12 cellular contexts compared by ENCODE assay signal in the genomic region with DNA sequence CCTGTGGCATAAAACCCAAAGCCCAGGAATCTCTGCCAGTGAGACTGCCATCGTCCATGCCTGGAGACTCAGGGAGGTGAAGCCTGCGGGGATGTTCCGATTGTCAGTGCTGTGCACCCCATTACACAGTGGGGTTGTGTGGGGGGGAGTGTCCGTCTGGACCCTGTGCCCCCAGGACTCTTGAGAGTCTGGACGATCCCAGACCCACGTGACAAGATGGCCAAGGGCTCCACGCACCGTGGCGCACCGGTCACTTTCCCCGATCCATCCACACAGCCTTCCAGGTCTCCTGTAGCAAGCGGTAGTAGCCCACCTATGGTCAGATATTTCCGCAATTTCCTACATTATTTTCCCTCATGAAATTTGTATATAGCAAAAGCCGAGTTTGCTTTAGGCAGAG. TPM values are rescaled to one million over a fixed set of nuclear protein-coding genes. Genes with fewer than 3 reads are reported as not detected.
DNase-seq lines count a peak whose midpoint lies in the region; ATAC-seq, FAIRE-seq and TF ChIP-seq lines count a peak whose summit lies in the region.
"Had no signal": no experiment of that assay in that cellular context is flagged by ENCODE, and none has a peak within 500 bp of the region (broad histone marks: within the 10 kb centered on the region; RNA-seq: fewer than 3 reads in every experiment).

No MANE protein-coding gene starts in this region.

- intact Hi-C loops in HepG2 (cut with micrococcal nuclease; ENCODE audit: unreplicated experiment) = no loop called here
- intact Hi-C loops in right lobe of liver (cut with DNase I) = no loop called here

- no peak overlapping the region for H3K4me3 Mint-ChIP-seq in stimulated activated naive CD8-positive, alpha-beta T cell treated with anti-CD3 and anti-CD28 coated beads, Interleukin-15, amount 100 ng/mL, for 72 hours
- H3K4me3 Mint-ChIP-seq in effector memory CD8-positive, alpha-beta T cell = peak overlapping the region in 1 of 2 donors; percentile 78

- no peaks in the 10 kb centered on the region for H3K9me3 Mint-ChIP-seq in stimulated activated naive CD8-positive, alpha-beta T cell treated with anti-CD3 and anti-CD28 coated beads, Interleukin-15, amount 100 ng/mL, for 72 hours
- H3K9me3 Mint-ChIP-seq in effector memory CD8-positive, alpha-beta T cell = no peaks in the 10 kb centered on the region

- 52% methylated on average over 12 of the region's 14 CpGs for WGBS in HepG2 (ENCODE audit: low lambda C conversion rate)
- WGBS in right lobe of liver (ENCODE audit: insufficient coverage, low coverage, low lambda C conversion rate, missing lambda C conversion rate) = 57% methylated on average over 11 of the region's 14 CpGs

- no peak overlapping the region for H3K27ac Mint-ChIP-seq in stimulated activated naive CD8-positive, alpha-beta T cell treated with anti-CD3 and anti-CD28 coated beads, Interleukin-15, amount 100 ng/mL, for 72 hours
- H3K27ac Mint-ChIP-seq in effector memory CD8-positive, alpha-beta T cell = no peak overlapping the region

- peaks cover 87% of the 10 kb centered on the region for H3K27me3 Mint-ChIP-seq in stimulated activated naive CD8-positive, alpha-beta T cell treated with anti-CD3 and anti-CD28 coated beads, Interleukin-15, amount 100 ng/mL, for 72 hours
- H3K27me3 Mint-ChIP-seq in effector memory CD8-positive, alpha-beta T cell = peaks cover 61 to 95% of the 10 kb centered on the region in 2 donors

- TF ChIP-seq EP300 in HepG2 (IDR thresholded peaks at IDR 0.05; ENCODE audit: low read depth in 2 of 2, low read length in 2 of 2) (no peak), HepG2 (CRISPR knock-in tag; IDR thresholded peaks at IDR 0.05; ENCODE audit: borderline replicate concordance) (no peak)

- H3K27ac ChIP-seq in HepG2 (ENCODE audit: extremely low read length, insufficient read depth, low read length) (no peak overlapping the region), right lobe of liver (no peak overlapping the region), iPS-18a (ENCODE audit: low read length) (no peak overlapping the region)
- H3K27ac ChIP-seq: brain microvascular endothelial cell had no signal

- in situ Hi-C loops in HepG2 (cut with HindIII; ENCODE audit: extremely low pct_ligation_motif_present, low pct_unique_long_range_greater_than_20kb) (no loop called here), G401 (cut with HindIII; ENCODE audit: low sequenced_read_pairs) (no loop called here)

- no peak for TF ChIP-seq CTCF in HepG2 (CRISPR knock-in tag; IDR thresholded peaks at IDR 0.05)
- no peak for TF ChIP-seq CTCF in right lobe of liver (IDR thresholded peaks at IDR 0.05)

- no peak for FAIRE-seq in HepG2 (lab: Jason Lieb, UNC)
- FAIRE-seq: GM12878 had no signal

- H3K9ac ChIP-seq in HepG2 (ENCODE audit: insufficient read depth, low read depth, low read length) (no peak overlapping the region), iPS-18a (ENCODE audit: low read length) (no peak overlapping the region)

- H4K20me1 ChIP-seq in HepG2 (ENCODE audit: insufficient read depth, low read length) = no peaks in the 10 kb centered on the region

- no peak overlapping the region for H3K4me3 ChIP-seq in HepG2 (replicated peaks in 1 of 3; ENCODE audit: insufficient read depth in 1 of 3, low read depth in 2 of 3, low read length in 3 of 3)
- H3K4me3 ChIP-seq in right lobe of liver = no peak overlapping the region
- peak overlapping the region; percentile 58 for H3K4me3 ChIP-seq in iPS-18a (ENCODE audit: low read length)
- H3K4me3 ChIP-seq: GM12878 had no signal

- peaks cover 25% of the 10 kb centered on the region for H3K4me1 Mint-ChIP-seq in stimulated activated naive CD8-positive, alpha-beta T cell treated with anti-CD3 and anti-CD28 coated beads, Interleukin-15, amount 100 ng/mL, for 72 hours
- peaks cover 13 to 18% of the 10 kb centered on the region in 2 donors for H3K4me1 Mint-ChIP-seq in effector memory CD8-positive, alpha-beta T cell (ENCODE audit: low read depth in 2 of 2)

- ATAC-seq in HepG2 = no peak
- ATAC-seq in right lobe of liver = no peak
- no peak for ATAC-seq in stimulated activated naive CD8-positive, alpha-beta T cell treated with anti-CD3 and anti-CD28 coated beads, Interleukin-15, amount 100 ng/mL, for 72 hours
- ATAC-seq in effector memory CD8-positive, alpha-beta T cell (replicated peaks) = no peak

- H3K4me1 ChIP-seq in HepG2 (ENCODE audit: insufficient read depth, low read length) (peaks cover 14% of the 10 kb centered on the region; the same call in 1 of the 2 replicates), right lobe of liver (peaks cover 0 to 12% (median 0%) of the 10 kb centered on the region in 4 donors), iPS-18a (ENCODE audit: control insufficient read depth, low read depth, low read length) (peaks cover 16% of the 10 kb centered on the region)

- peak overlapping the region; percentile 80; the same call in 1 of the 2 replicates for H3K4me2 ChIP-seq in HepG2 (ENCODE audit: low read depth, low read length)

- TF ChIP-seq POLR2A in HepG2 (IDR thresholded peaks at IDR 0.05; ENCODE audit: insufficient read depth in 1 of 2, low read depth in 2 of 2, low read length in 2 of 2) (no peak), right lobe of liver (IDR thresholded peaks at IDR 0.05) (no peak)

- no peaks in the 10 kb centered on the region for H3K36me3 Mint-ChIP-seq in effector memory CD8-positive, alpha-beta T cell (ENCODE audit: insufficient read depth)

- POLR2A ChIA-PET in HepG2 (lab: Yijun Ruan, JAX) = no interaction called here

- no peaks in the 10 kb centered on the region for H3K9me3 ChIP-seq in HepG2 (ENCODE audit: low read length)
- H3K9me3 ChIP-seq in right lobe of liver = no peaks in the 10 kb centered on the region
- H3K9me3 ChIP-seq in iPS-18a (ENCODE audit: control insufficient read depth, low read depth, low read length) = no peaks in the 10 kb centered on the region
- H3K9me3 ChIP-seq: heart right ventricle had no signal

- BruUV-seq in HepG2 (replicated peaks; lab: Mats Ljungman, UMichigan) = no TSS peak

- CTCF ChIA-PET in HepG2 (lab: Yijun Ruan, JAX; ENCODE audit: low intra/inter-chr PET ratio, low total read pairs) = no interaction called here

- DNase-seq in HepG2 (ENCODE audit: low spot score) (no peak), right lobe of liver (no peak), G401 (ENCODE audit: low spot score) (no peak)
- no peak for DNase-seq in stimulated activated naive CD8-positive, alpha-beta T cell treated with anti-CD3 and anti-CD28 coated beads, Interleukin-15, amount 100 ng/mL, for 72 hours
- no peak for DNase-seq in effector memory CD8-positive, alpha-beta T cell
- DNase-seq: brain microvascular endothelial cell, DMS153, SW 1271 had no signal

- H2AFZ ChIP-seq in HepG2 (ENCODE audit: low read length) = no peak overlapping the region

- peaks cover 3 to 64% of the 10 kb centered on the region in 2 experiments; a peak in 4 of 5 replicates for H3K27me3 ChIP-seq in HepG2 (ENCODE audit: control insufficient read depth in 1 of 2, insufficient read depth in 2 of 2, low read length in 2 of 2)
- peaks cover 0 to 6% of the 10 kb centered on the region in 2 donors for H3K27me3 ChIP-seq in right lobe of liver
- peaks cover 94% of the 10 kb centered on the region for H3K27me3 ChIP-seq in iPS-18a (ENCODE audit: control insufficient read depth, insufficient read depth, low read length)

- no peak for TF ChIP-seq RAD21 in HepG2 (CRISPR knock-in tag; IDR thresholded peaks at IDR 0.05)

- H3K79me2 ChIP-seq in HepG2 (ENCODE audit: insufficient read depth, low read length) = no peaks in the 10 kb centered on the region

- H3K36me3 ChIP-seq in HepG2 (replicated peaks in 1 of 2; ENCODE audit: control insufficient read depth in 1 of 2, insufficient read depth in 2 of 2, low read length in 2 of 2) (no peaks in the 10 kb centered on the region), right lobe of liver (no peaks in the 10 kb centered on the region), iPS-18a (ENCODE audit: control insufficient read depth, low read depth, low read length) (no peaks in the 10 kb centered on the region)
- H3K36me3 ChIP-seq: brain microvascular endothelial cell, heart right ventricle had no signal

RNA-seq across cellular contexts. Expression of a gene that starts 20.9 kb away (rescaled TPM):
- total RNA-seq in HepG2 (2016; rRNA removed; fragmentation: Illumina TruSeq; extraction: Trizol) (0.18 TPM in 1 of 2 replicates, not detected in the other), right lobe of liver (1 to 10 TPM in 3 of 6 experiments, under 1 TPM in 2, not detected in 1; 0.43 to 4.6 (median 1.4) TPM)
- total RNA-seq in HepG2 (2016; cell fraction: cytosol; rRNA removed; fragmentation: Illumina TruSeq; extraction: Trizol; ENCODE audit: low read depth) = not detected in 2 replicates
- total RNA-seq in HepG2 (2016; cell fraction: insoluble cytoplasmic fraction; rRNA removed; fragmentation: Illumina TruSeq; extraction: Trizol) = 0.19 TPM in 1 of 2 replicates, not detected in the other
- not detected in 2 replicates for total RNA-seq in HepG2 (2016; cell fraction: membrane; rRNA removed; fragmentation: Illumina TruSeq; extraction: Trizol)
- total RNA-seq in HepG2 (2016; cell fraction: nucleus; rRNA removed; fragmentation: Illumina TruSeq; extraction: Trizol) = 0.34 and 0.47 TPM in 2 replicates
- polyA plus RNA-seq in HepG2 (2011; rRNA removed) = 0.12 and 0.22 TPM in 2 replicates
- polyA plus RNA-seq in HepG2 (2011; cell fraction: cytosol; rRNA removed) = 0.14 and 0.28 TPM in 2 replicates
- polyA plus RNA-seq in HepG2 (2011; cell fraction: nucleus; rRNA removed) = 0.97 and 1.5 TPM in 2 replicates
- polyA plus RNA-seq in HepG2 (2012) = 0.17 and 0.63 TPM in 2 replicates
- polyA plus RNA-seq in HepG2 (2016; cell fraction: cytosol; fragmentation: Illumina TruSeq; extraction: Trizol; ENCODE audit: low read depth) = 0.25 and 0.49 TPM in 2 replicates
- 0.46 and 0.95 TPM in 2 replicates for polyA plus RNA-seq in HepG2 (2016; cell fraction: insoluble cytoplasmic fraction; fragmentation: Illumina TruSeq; extraction: Trizol; ENCODE audit: low read depth)
- 0.40 and 0.63 TPM in 2 replicates for polyA plus RNA-seq in HepG2 (2016; cell fraction: membrane; fragmentation: Illumina TruSeq; extraction: Trizol; ENCODE audit: low read depth)
- polyA plus RNA-seq in HepG2 (2016; cell fraction: nucleus; fragmentation: Illumina TruSeq; extraction: Trizol; ENCODE audit: insufficient read depth, low read depth) = 0.44 and 0.90 TPM in 2 replicates
- 0.98 and 1.9 TPM in 2 replicates for polyA minus RNA-seq in HepG2 (2011; rRNA and poly(A)+ RNA removed; ENCODE audit: low replicate concordance)
- not detected in 2 replicates for polyA minus RNA-seq in HepG2 (2011; cell fraction: cytosol; rRNA and poly(A)+ RNA removed)
- not detected in 2 replicates for polyA minus RNA-seq in HepG2 (2011; cell fraction: nucleus; rRNA and poly(A)+ RNA removed)
- total RNA-seq in G401 (2014; rRNA removed; shearing (Covaris generic)) = 1.5 TPM in 1 of 2 replicates, not detected in the other

RNA-seq across cellular contexts. Expression of a gene that starts 33.3 kb away (rescaled TPM):
- 0.46 and 0.80 TPM in 2 replicates for total RNA-seq in HepG2 (2016; rRNA removed; fragmentation: Illumina TruSeq; extraction: Trizol)
- 0.44 and 0.71 TPM in 2 replicates for total RNA-seq in HepG2 (2016; cell fraction: cytosol; rRNA removed; fragmentation: Illumina TruSeq; extraction: Trizol; ENCODE audit: low read depth)
- total RNA-seq in HepG2 (2016; cell fraction: insoluble cytoplasmic fraction; rRNA removed; fragmentation: Illumina TruSeq; extraction: Trizol) = 0.16 and 0.37 TPM in 2 replicates
- 0.49 and 0.62 TPM in 2 replicates for total RNA-seq in HepG2 (2016; cell fraction: membrane; rRNA removed; fragmentation: Illumina TruSeq; extraction: Trizol)
- total RNA-seq in HepG2 (2016; cell fraction: nucleus; rRNA removed; fragmentation: Illumina TruSeq; extraction: Trizol) = 0.66 and 0.68 TPM in 2 replicates
- 2.7 and 3.5 TPM in 2 replicates for polyA plus RNA-seq in HepG2 (2011; rRNA removed)
- 2.0 and 3.1 TPM in 2 replicates for polyA plus RNA-seq in HepG2 (2011; cell fraction: cytosol; rRNA removed)
- polyA plus RNA-seq in HepG2 (2011; cell fraction: nucleus; rRNA removed) = 3.6 and 3.8 TPM in 2 replicates
- polyA plus RNA-seq in HepG2 (2012) = 0.79 and 1.0 TPM in 2 replicates
- 0.61 and 0.80 TPM in 2 replicates for polyA plus RNA-seq in HepG2 (2016; cell fraction: cytosol; fragmentation: Illumina TruSeq; extraction: Trizol; ENCODE audit: low read depth)
- polyA plus RNA-seq in HepG2 (2016; cell fraction: insoluble cytoplasmic fraction; fragmentation: Illumina TruSeq; extraction: Trizol; ENCODE audit: low read depth) = 0.58 TPM in 1 of 2 replicates, not detected in the other
- 0.61 and 0.72 TPM in 2 replicates for polyA plus RNA-seq in HepG2 (2016; cell fraction: membrane; fragmentation: Illumina TruSeq; extraction: Trizol; ENCODE audit: low read depth)
- 0.99 and 1.3 TPM in 2 replicates for polyA plus RNA-seq in HepG2 (2016; cell fraction: nucleus; fragmentation: Illumina TruSeq; extraction: Trizol; ENCODE audit: insufficient read depth, low read depth)
- polyA minus RNA-seq in HepG2 (2011; rRNA and poly(A)+ RNA removed; ENCODE audit: low replicate concordance) = 2.1 TPM in 1 of 2 replicates, not detected in the other
- 0.49 TPM in 1 of 2 replicates, not detected in the other for polyA minus RNA-seq in HepG2 (2011; cell fraction: cytosol; rRNA and poly(A)+ RNA removed)
- 0.39 TPM in 1 of 2 replicates, not detected in the other for polyA minus RNA-seq in HepG2 (2011; cell fraction: nucleus; rRNA and poly(A)+ RNA removed)
- total RNA-seq in right lobe of liver = 1 to 10 TPM in 2 of 6 experiments, under 1 TPM in 3, not detected in 1; 0.68 to 1.4 (median 0.83) TPM
- total RNA-seq in G401 (2014; rRNA removed; shearing (Covaris generic)) = not detected in 2 replicates
- polyA plus RNA-seq: AG04450 had no signal

RNA-seq across cellular contexts. Expression of a gene that starts 43.3 kb away (rescaled TPM):
- 0.48 and 1.2 TPM in 2 replicates for total RNA-seq in HepG2 (2016; rRNA removed; fragmentation: Illumina TruSeq; extraction: Trizol)
- total RNA-seq in HepG2 (2016; cell fraction: cytosol; rRNA removed; fragmentation: Illumina TruSeq; extraction: Trizol; ENCODE audit: low read depth) = 0.44 and 0.51 TPM in 2 replicates
- 0.33 and 1.5 TPM in 2 replicates for total RNA-seq in HepG2 (2016; cell fraction: insoluble cytoplasmic fraction; rRNA removed; fragmentation: Illumina TruSeq; extraction: Trizol)
- total RNA-seq in HepG2 (2016; cell fraction: membrane; rRNA removed; fragmentation: Illumina TruSeq; extraction: Trizol) = 0.65 and 0.80 TPM in 2 replicates
- 1.5 and 1.9 TPM in 2 replicates for total RNA-seq in HepG2 (2016; cell fraction: nucleus; rRNA removed; fragmentation: Illumina TruSeq; extraction: Trizol)
- polyA plus RNA-seq in HepG2 (2011; rRNA removed) = 6.3 and 6.8 TPM in 2 replicates
- polyA plus RNA-seq in HepG2 (2011; cell fraction: cytosol; rRNA removed) = 2.8 and 4.8 TPM in 2 replicates
- polyA plus RNA-seq in HepG2 (2011; cell fraction: nucleus; rRNA removed) = 5.1 and 7.8 TPM in 2 replicates
- 0.59 and 0.89 TPM in 2 replicates for polyA plus RNA-seq in HepG2 (2012)
- polyA plus RNA-seq in HepG2 (2016; cell fraction: cytosol; fragmentation: Illumina TruSeq; extraction: Trizol; ENCODE audit: low read depth) = 0.98 and 1.0 TPM in 2 replicates
- polyA plus RNA-seq in HepG2 (2016; cell fraction: insoluble cytoplasmic fraction; fragmentation: Illumina TruSeq; extraction: Trizol; ENCODE audit: low read depth) = 0.95 and 1.4 TPM in 2 replicates
- 0.85 and 1.4 TPM in 2 replicates for polyA plus RNA-seq in HepG2 (2016; cell fraction: membrane; fragmentation: Illumina TruSeq; extraction: Trizol; ENCODE audit: low read depth)
- 2.5 and 3.0 TPM in 2 replicates for polyA plus RNA-seq in HepG2 (2016; cell fraction: nucleus; fragmentation: Illumina TruSeq; extraction: Trizol; ENCODE audit: insufficient read depth, low read depth)
- polyA minus RNA-seq in HepG2 (2011; rRNA and poly(A)+ RNA removed; ENCODE audit: low replicate concordance) = 3.0 and 4.4 TPM in 2 replicates
- polyA minus RNA-seq in HepG2 (2011; cell fraction: cytosol; rRNA and poly(A)+ RNA removed) = 1.8 and 2.2 TPM in 2 replicates
- 1.9 and 3.0 TPM in 2 replicates for polyA minus RNA-seq in HepG2 (2011; cell fraction: nucleus; rRNA and poly(A)+ RNA removed)
- total RNA-seq in right lobe of liver = 10 to 100 TPM in 3 of 6 experiments, 1 to 10 TPM in 3; 6.1 to 15.3 (median 9.7) TPM
- not detected in 2 replicates for total RNA-seq in G401 (2014; rRNA removed; shearing (Covaris generic))

RNA-seq across cellular contexts. Expression of a gene that starts 45.1 kb away (rescaled TPM):
- 8.4 and 12.7 TPM in 2 replicates for total RNA-seq in HepG2 (2016; rRNA removed; fragmentation: Illumina TruSeq; extraction: Trizol)
- 2.0 and 2.6 TPM in 2 replicates for total RNA-seq in HepG2 (2016; cell fraction: cytosol; rRNA removed; fragmentation: Illumina TruSeq; extraction: Trizol; ENCODE audit: low read depth)
- 8.9 and 15.1 TPM in 2 replicates for total RNA-seq in HepG2 (2016; cell fraction: insoluble cytoplasmic fraction; rRNA removed; fragmentation: Illumina TruSeq; extraction: Trizol)
- total RNA-seq in HepG2 (2016; cell fraction: membrane; rRNA removed; fragmentation: Illumina TruSeq; extraction: Trizol) = 1.8 and 2.5 TPM in 2 replicates
- 3.0 and 5.0 TPM in 2 replicates for total RNA-seq in HepG2 (2016; cell fraction: nucleus; rRNA removed; fragmentation: Illumina TruSeq; extraction: Trizol)
- polyA plus RNA-seq in HepG2 (2011; rRNA removed) = 2.9 and 4.4 TPM in 2 replicates
- 1.7 and 1.8 TPM in 2 replicates for polyA plus RNA-seq in HepG2 (2011; cell fraction: cytosol; rRNA removed)
- polyA plus RNA-seq in HepG2 (2011; cell fraction: nucleus; rRNA removed) = 0.81 and 1.6 TPM in 2 replicates
- 2.1 and 8.6 TPM in 2 replicates for polyA plus RNA-seq in HepG2 (2012)
- polyA plus RNA-seq in HepG2 (2016; cell fraction: cytosol; fragmentation: Illumina TruSeq; extraction: Trizol; ENCODE audit: low read depth) = 3.0 and 3.3 TPM in 2 replicates
- polyA plus RNA-seq in HepG2 (2016; cell fraction: insoluble cytoplasmic fraction; fragmentation: Illumina TruSeq; extraction: Trizol; ENCODE audit: low read depth) = 13.7 and 20.1 TPM in 2 replicates
- polyA plus RNA-seq in HepG2 (2016; cell fraction: membrane; fragmentation: Illumina TruSeq; extraction: Trizol; ENCODE audit: low read depth) = 1.4 and 2.6 TPM in 2 replicates
- 2.7 and 5.2 TPM in 2 replicates for polyA plus RNA-seq in HepG2 (2016; cell fraction: nucleus; fragmentation: Illumina TruSeq; extraction: Trizol; ENCODE audit: insufficient read depth, low read depth)
- polyA minus RNA-seq in HepG2 (2011; rRNA and poly(A)+ RNA removed; ENCODE audit: low replicate concordance) = 1.8 and 4.4 TPM in 2 replicates
- polyA minus RNA-seq in HepG2 (2011; cell fraction: cytosol; rRNA and poly(A)+ RNA removed) = 0.69 and 2.1 TPM in 2 replicates
- 7.3 and 9.7 TPM in 2 replicates for polyA minus RNA-seq in HepG2 (2011; cell fraction: nucleus; rRNA and poly(A)+ RNA removed)
- 1 to 10 TPM in 3 of 6 experiments, under 1 TPM in 3; 0.23 to 4.0 (median 1.2) TPM for total RNA-seq in right lobe of liver
- total RNA-seq in G401 (2014; rRNA removed; shearing (Covaris generic)) = 28.8 and 36.9 TPM in 2 replicates

RNA-seq across cellular contexts. Expression of a gene that starts 45.3 kb away (rescaled TPM):
- total RNA-seq in HepG2 (2016; rRNA removed; fragmentation: Illumina TruSeq; extraction: Trizol) (4.5 and 7.0 TPM in 2 replicates), right lobe of liver (10 to 100 TPM; 30.9 to 56.8 (median 35.6) TPM)
- 0.40 and 0.62 TPM in 2 replicates for total RNA-seq in HepG2 (2016; cell fraction: cytosol; rRNA removed; fragmentation: Illumina TruSeq; extraction: Trizol; ENCODE audit: low read depth)
- 4.0 and 7.9 TPM in 2 replicates for total RNA-seq in HepG2 (2016; cell fraction: insoluble cytoplasmic fraction; rRNA removed; fragmentation: Illumina TruSeq; extraction: Trizol)
- 2.3 and 3.0 TPM in 2 replicates for total RNA-seq in HepG2 (2016; cell fraction: membrane; rRNA removed; fragmentation: Illumina TruSeq; extraction: Trizol)
- total RNA-seq in HepG2 (2016; cell fraction: nucleus; rRNA removed; fragmentation: Illumina TruSeq; extraction: Trizol) = 7.0 and 8.5 TPM in 2 replicates
- polyA plus RNA-seq in HepG2 (2011; rRNA removed) = 21.8 and 22.4 TPM in 2 replicates
- 12.3 and 19.5 TPM in 2 replicates for polyA plus RNA-seq in HepG2 (2011; cell fraction: cytosol; rRNA removed)
- polyA plus RNA-seq in HepG2 (2011; cell fraction: nucleus; rRNA removed) = 7.3 and 7.6 TPM in 2 replicates
- 10.4 and 13.6 TPM in 2 replicates for polyA plus RNA-seq in HepG2 (2012)
- polyA plus RNA-seq in HepG2 (2016; cell fraction: cytosol; fragmentation: Illumina TruSeq; extraction: Trizol; ENCODE audit: low read depth) = 0.50 and 0.88 TPM in 2 replicates
- polyA plus RNA-seq in HepG2 (2016; cell fraction: insoluble cytoplasmic fraction; fragmentation: Illumina TruSeq; extraction: Trizol; ENCODE audit: low read depth) = 4.3 and 4.8 TPM in 2 replicates
- 1.8 and 2.7 TPM in 2 replicates for polyA plus RNA-seq in HepG2 (2016; cell fraction: membrane; fragmentation: Illumina TruSeq; extraction: Trizol; ENCODE audit: low read depth)
- polyA plus RNA-seq in HepG2 (2016; cell fraction: nucleus; fragmentation: Illumina TruSeq; extraction: Trizol; ENCODE audit: insufficient read depth, low read depth) = 13.5 and 14.4 TPM in 2 replicates
- 14.7 and 15.2 TPM in 2 replicates for polyA minus RNA-seq in HepG2 (2011; rRNA and poly(A)+ RNA removed; ENCODE audit: low replicate concordance)
- polyA minus RNA-seq in HepG2 (2011; cell fraction: cytosol; rRNA and poly(A)+ RNA removed) = 4.2 and 6.8 TPM in 2 replicates
- 4.5 and 8.2 TPM in 2 replicates for polyA minus RNA-seq in HepG2 (2011; cell fraction: nucleus; rRNA and poly(A)+ RNA removed)
- total RNA-seq in G401 (2014; rRNA removed; shearing (Covaris generic)) = 3.8 and 5.9 TPM in 2 replicates
